16 cellular contexts compared by ENCODE assay signal in the genomic region with DNA sequence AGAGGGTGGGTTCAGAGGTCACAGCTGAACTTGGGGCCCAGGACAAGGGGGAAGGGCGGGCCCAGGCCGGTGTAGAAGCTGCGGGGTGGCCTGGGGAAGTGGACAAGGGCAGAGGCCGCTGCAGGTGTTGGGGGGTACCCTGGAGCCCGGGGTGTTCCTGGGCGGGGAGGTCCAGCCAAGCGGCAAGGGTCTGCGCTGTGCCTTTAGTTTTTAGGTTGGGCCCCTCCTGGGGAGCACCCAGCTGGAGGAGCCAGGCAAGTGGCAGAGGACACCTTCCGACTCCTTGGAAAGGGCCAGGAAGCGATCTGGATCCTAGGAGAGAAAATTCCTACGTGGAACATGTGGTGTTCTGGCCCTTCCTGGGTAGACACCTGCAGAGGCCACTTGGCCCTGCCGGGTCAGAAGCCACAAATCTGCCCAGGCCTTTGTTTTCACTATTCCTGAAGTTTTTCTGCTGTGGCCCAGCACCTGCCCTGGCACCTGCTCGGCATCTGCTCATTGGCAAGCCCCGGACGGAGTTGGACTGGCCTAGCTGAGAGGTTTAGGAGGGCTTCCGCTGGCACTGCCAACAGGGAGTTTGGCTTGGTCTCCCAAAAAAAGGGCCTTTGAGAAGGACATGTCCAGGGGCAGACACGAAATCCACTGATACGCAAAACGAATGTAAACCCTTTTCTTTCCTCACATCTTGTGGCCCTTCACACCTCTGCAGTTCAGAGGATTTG.
DNase-seq lines count a peak whose midpoint lies in the region; ATAC-seq and TF ChIP-seq lines count a peak whose summit lies in the region.
"Had no signal": no experiment of that assay in that cellular context is flagged by ENCODE, and none has a peak within 500 bp of the region (broad histone marks: within the 10 kb centered on the region; RNA-seq: fewer than 3 reads in every experiment).

No MANE protein-coding gene starts in this region.

- WGBS in ovary, 3 donors, result 75 to 81% (median 76%) methylated on average over 19 of the region's 19 CpGs

- H3K4me3 ChIP-seq in fibroblast of the aortic adventitia (ENCODE audit: low read depth, low read length) (peak overlapping the region; percentile 41), ovary (peak overlapping the region; percentile 87), vagina (peak overlapping the region; percentile 58)

- ATAC-seq in stimulated activated naive CD8-positive, alpha-beta T cell treated with anti-CD3 and anti-CD28 coated beads, Interleukin-15, amount 100 ng/mL, for 72 hours, result peak; percentile 26
- no peak for ATAC-seq in stimulated activated naive CD8-positive, alpha-beta T cell treated with anti-CD3 and anti-CD28 coated beads, Interleukin-15, Interleukin-2, amounts not matched to agents 100 U/mL and 50 U/mL, for 24 hours
- no peak for ATAC-seq in activated CD4-positive, alpha-beta T cell treated with anti-CD3 and anti-CD28 coated beads for 36 hours

- H3K9me3 ChIP-seq in ovary (no peaks in the 10 kb centered on the region), vagina (no peaks in the 10 kb centered on the region)
- H3K9me3 ChIP-seq: pancreas, upper lobe of left lung had no signal

- H3K36me3 Mint-ChIP-seq in activated CD4-positive, alpha-beta T cell treated with anti-CD3 and anti-CD28 coated beads for 36 hours (ENCODE audit: low read depth), result no peaks in the 10 kb centered on the region

- CTCF ChIA-PET in activated CD4-positive, alpha-beta T cell treated with anti-CD3 and anti-CD28 coated beads for 36 hours (lab: Charles Lee), result interaction anchor here (1.9 kb wide), 1 partner anchor 45 kb away, joined by 5 read pairs; no protein-coding TSS in a partner anchor

- no peak for TF ChIP-seq EP300 in ovary (IDR thresholded peaks at IDR 0.05)

- no peak for DNase-seq in stimulated activated naive CD8-positive, alpha-beta T cell treated with anti-CD3 and anti-CD28 coated beads, Interleukin-15, amount 100 ng/mL, for 72 hours
- DNase-seq in stimulated activated naive CD8-positive, alpha-beta T cell treated with anti-CD3 and anti-CD28 coated beads, Interleukin-15, Interleukin-2, amounts not matched to agents 100 U/mL and 50 U/mL, for 24 hours, result no peak
- DNase-seq in fibroblast of the aortic adventitia (ENCODE audit: low read depth) (no peak), ovary (peak in 3 of 5 donors; percentile 42 to 58 (median 56)), vagina (ENCODE audit: extremely low spot score in 2 of 2) (peak in 1 of 2 donors; percentile 84), HuH-7.5 (ENCODE audit: low spot score) (no peak)
- DNase-seq in activated effector memory CD4-positive, alpha-beta T cell treated with anti-CD3 and anti-CD28 coated beads, Interleukin-2, amount 50 U/mL, for 16 hours, result no peak
- DNase-seq in activated CD4-positive, alpha-beta T cell treated with anti-CD3 and anti-CD28 coated beads for 36 hours, result no peak
- DNase-seq: brain microvascular endothelial cell, HFFc6, NCI-H1436 treated with DMSO at 0.1 percent for 48 hours, NCI-H526 treated with DMSO at 0.1 percent for 48 hours, SHP77 treated with DMSO at 0.1 percent for 48 hours had no signal

- no peaks in the 10 kb centered on the region for H3K36me3 ChIP-seq in ovary
- no peaks in the 10 kb centered on the region for H3K36me3 ChIP-seq in vagina
- H3K36me3 ChIP-seq: brain microvascular endothelial cell, pancreas, upper lobe of left lung had no signal

- peaks cover 19% of the 10 kb centered on the region for H3K4me1 Mint-ChIP-seq in stimulated activated naive CD8-positive, alpha-beta T cell treated with anti-CD3 and anti-CD28 coated beads, Interleukin-15, amount 100 ng/mL, for 72 hours
- peaks cover 10% of the 10 kb centered on the region for H3K4me1 Mint-ChIP-seq in activated CD4-positive, alpha-beta T cell treated with anti-CD3 and anti-CD28 coated beads for 36 hours

- H3K4me1 ChIP-seq in ovary (ENCODE audit: insufficient read depth), result peaks cover 4% of the 10 kb centered on the region
- H3K4me1 ChIP-seq in vagina, result peaks cover 21% of the 10 kb centered on the region

- no peak overlapping the region for H3K27ac Mint-ChIP-seq in stimulated activated naive CD8-positive, alpha-beta T cell treated with anti-CD3 and anti-CD28 coated beads, Interleukin-15, amount 100 ng/mL, for 72 hours
- H3K27ac Mint-ChIP-seq in activated CD4-positive, alpha-beta T cell treated with anti-CD3 and anti-CD28 coated beads for 36 hours, result no peak overlapping the region
- H3K27ac Mint-ChIP-seq: activated T-helper 1 cell treated with anti-CD3 and anti-CD28 coated beads, Interleukin-12 subunit alpha, Interleukin-12 subunit beta, Interleukin-2, Interleukin-4 antibody, amounts not matched to agents 30 ng/mL and 10 ng/mL and 1 ng/mL, durations not matched to agents 14 hours and 24 hours and 36 hours; HFFc6 had no signal

- peaks cover 73% of the 10 kb centered on the region for H3K27me3 Mint-ChIP-seq in stimulated activated naive CD8-positive, alpha-beta T cell treated with anti-CD3 and anti-CD28 coated beads, Interleukin-15, amount 100 ng/mL, for 72 hours
- peaks cover 58% of the 10 kb centered on the region for H3K27me3 Mint-ChIP-seq in activated CD4-positive, alpha-beta T cell treated with anti-CD3 and anti-CD28 coated beads for 36 hours

- H3K27me3 ChIP-seq in ovary, result no peaks in the 10 kb centered on the region
- no peaks in the 10 kb centered on the region for H3K27me3 ChIP-seq in vagina
- H3K27me3 ChIP-seq: pancreas had no signal

- H3K9me3 Mint-ChIP-seq in stimulated activated naive CD8-positive, alpha-beta T cell treated with anti-CD3 and anti-CD28 coated beads, Interleukin-15, amount 100 ng/mL, for 72 hours, result no peaks in the 10 kb centered on the region
- H3K9me3 Mint-ChIP-seq in activated CD4-positive, alpha-beta T cell treated with anti-CD3 and anti-CD28 coated beads for 36 hours (ENCODE audit: low read depth), result no peaks in the 10 kb centered on the region
- H3K9me3 Mint-ChIP-seq: activated T-helper 1 cell treated with anti-CD3 and anti-CD28 coated beads, Interleukin-12 subunit alpha, Interleukin-12 subunit beta, Interleukin-2, Interleukin-4 antibody, amounts not matched to agents 30 ng/mL and 10 ng/mL and 1 ng/mL, durations not matched to agents 14 hours and 24 hours and 36 hours; HFFc6 had no signal

- intact Hi-C loops in ovary (cut with DNase I) (loop anchor here (5.0 to 10.0 kb wide), 3 partner anchors 90 to 95 kb away; a partner anchor contains a TSS), vagina (cut with DNase I) (loop anchor here (5.0 kb wide), 1 partner anchor 110 kb away; no protein-coding TSS in a partner anchor)
- intact Hi-C loops in activated CD4-positive, alpha-beta T cell treated with anti-CD3 and anti-CD28 coated beads for 36 hours (cut with DNase I, micrococcal nuclease), result no loop called here

- H3K4me3 Mint-ChIP-seq in stimulated activated naive CD8-positive, alpha-beta T cell treated with anti-CD3 and anti-CD28 coated beads, Interleukin-15, amount 100 ng/mL, for 72 hours, result peak overlapping the region in 1 of 2 donors; percentile 81
- no peak overlapping the region for H3K4me3 Mint-ChIP-seq in activated CD4-positive, alpha-beta T cell treated with anti-CD3 and anti-CD28 coated beads for 36 hours
- H3K4me3 Mint-ChIP-seq: activated T-helper 1 cell treated with anti-CD3 and anti-CD28 coated beads, Interleukin-12 subunit alpha, Interleukin-12 subunit beta, Interleukin-2, Interleukin-4 antibody, amounts not matched to agents 30 ng/mL and 10 ng/mL and 1 ng/mL, durations not matched to agents 14 hours and 24 hours and 36 hours; HFFc6 had no signal

- TF ChIP-seq CTCF in fibroblast of the aortic adventitia (IDR thresholded peaks at IDR 0.05; ENCODE audit: insufficient read depth, low read length) (no peak), ovary (IDR thresholded peaks at IDR 0.05) (no peak), vagina (IDR thresholded peaks at IDR 0.05) (no peak)

- POLR2A ChIA-PET in activated CD4-positive, alpha-beta T cell treated with anti-CD3 and anti-CD28 coated beads for 36 hours (lab: Charles Lee), result no interaction called here

- peak overlapping the region; percentile 29 to 76 for H3K27ac ChIP-seq in ovary
- H3K27ac ChIP-seq in vagina, result peak overlapping the region; percentile 59
- H3K27ac ChIP-seq: brain microvascular endothelial cell, pancreas had no signal

- TF ChIP-seq POLR2A in ovary (IDR thresholded peaks at IDR 0.05) (no peak), vagina (IDR thresholded peaks at IDR 0.05) (no peak)

Comparison
In these comparisons a context has a peak if more than half of its experiments do, and no peak if none do; other contexts are left out.
1. DNase-seq: peak in ovary (3 of 5); none in stimulated activated naive CD8-positive, alpha-beta T cell treated with anti-CD3 and anti-CD28 coated beads, Interleukin-15, amount 100 ng/mL, for 72 hours (0 of 2), stimulated activated naive CD8-positive, alpha-beta T cell treated with anti-CD3 and anti-CD28 coated beads, Interleukin-15, Interleukin-2, amounts not matched to agents 100 U/mL and 50 U/mL, for 24 hours (single experiment), fibroblast of the aortic adventitia (single experiment), activated effector memory CD4-positive, alpha-beta T cell treated with anti-CD3 and anti-CD28 coated beads, Interleukin-2, amount 50 U/mL, for 16 hours (single experiment), HuH-7.5 (single experiment) and activated CD4-positive, alpha-beta T cell treated with anti-CD3 and anti-CD28 coated beads for 36 hours (single experiment).
2. intact Hi-C loops: an anchor here in ovary (5.0 to 10.0 kb wide) and vagina (5.0 kb wide); none called in activated CD4-positive, alpha-beta T cell treated with anti-CD3 and anti-CD28 coated beads for 36 hours.
3. Peak in every context shown above with its lines, with median percentiles within 50 percentile points of each other: H3K4me3 ChIP-seq.